ENCODE assay signal across 2 cellular contexts in genomic region chr22:39282642-39283311, GRCh38.
A peak's percentile ranks its signal among the peaks of the same experiment; 100 is the strongest.
TF ChIP-seq lines count a peak whose summit lies in the region.

No MANE protein-coding gene starts in this region.

TF ChIP-seq in PFSK-1, 5 proteins besides CTCF, POLR2A, EP300 and RAD21 (continued from another document):
- peak; percentile 82 for TF ChIP-seq FOXP2 (optimal IDR thresholded peaks at IDR 0.05; ENCODE audit: borderline replicate concordance, extremely low read depth, extremely low read length, insufficient read depth)
TF ChIP-seq in PFSK-1: peak in this region for 1.

TF ChIP-seq in endothelial cell of umbilical vein, 7 proteins besides CTCF, POLR2A, EP300 and RAD21 (continued from another document):
- TF ChIP-seq JUN (IDR thresholded peaks at IDR 0.05; ENCODE audit: borderline replicate concordance, insufficient read depth, insufficient read length, low read depth) (peak; percentile 70), EZH2 (IDR thresholded peaks at IDR 0.05; ENCODE audit: borderline replicate concordance, low read depth, low read length, severe bottlenecking) (no peak), MYC (IDR thresholded peaks at IDR 0.05; ENCODE audit: low read depth, low read length) (no peak), MAX (IDR thresholded peaks at IDR 0.05; ENCODE audit: insufficient read depth, insufficient read length) (peak; percentile 33)
